26 cellular contexts compared by ENCODE assay signal in the genomic region with DNA sequence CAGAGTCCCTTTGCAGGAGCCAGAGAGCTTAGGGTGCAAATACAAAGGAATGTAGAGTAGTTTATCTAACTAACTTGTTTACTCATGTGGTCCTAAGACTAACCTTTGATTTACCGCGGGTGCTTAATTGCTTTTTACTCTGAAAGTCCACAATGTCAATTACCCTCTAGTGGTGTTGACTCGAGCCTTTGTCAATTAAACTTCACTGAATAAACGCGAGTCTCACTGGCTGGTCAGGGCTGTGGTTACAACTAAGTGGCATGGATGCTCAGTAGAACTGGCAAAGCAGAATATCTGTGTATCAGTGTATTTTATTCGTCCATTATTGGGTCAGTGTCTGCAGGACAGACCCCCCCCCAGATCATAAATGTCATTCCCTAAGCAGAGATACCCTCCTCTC.
"Had no signal": no experiment of that assay in that cellular context is flagged by ENCODE, and none has a peak within 500 bp of the region (broad histone marks: within the 10 kb centered on the region; RNA-seq: fewer than 3 reads in every experiment).

No MANE protein-coding gene starts in this region.

- H3K36me3 ChIP-seq: stomach, suprapubic skin, thoracic aorta, thyroid gland, tibial artery, tibial nerve, transverse colon, upper lobe of left lung, upper lobe of right lung, uterus, vagina had no signal

- H3K27me3 ChIP-seq: stomach, suprapubic skin, testis, thyroid gland, tibial artery, tibial nerve, transverse colon, upper lobe of left lung, upper lobe of right lung, uterus, vagina had no signal

- ATAC-seq: stimulated activated effector memory CD8-positive, alpha-beta T cell treated with anti-CD3 and anti-CD28 coated beads, Interleukin-12 subunit alpha, Interleukin-12 subunit beta, amount 100 ng/mL, for 72 hours; stimulated activated memory B cell treated with anti-CD40 and anti-IgM and Interleukin-4, amounts not matched to agents 10 μg/mL and 1 μg/mL and 100 μg/mL, for 72 hours; stimulated activated naive B cell treated with anti-CD40 and anti-IgM and Interleukin-4, amounts not matched to agents 10 μg/mL and 1 μg/mL and 100 μg/mL, for 72 hours; stimulated activated naive CD8-positive, alpha-beta T cell treated with anti-CD3 and anti-CD28 coated beads, Interleukin-15, amount 100 ng/mL, for 72 hours; stimulated activated naive CD8-positive, alpha-beta T cell treated with anti-CD3 and anti-CD28 coated beads, Interleukin-15, Interleukin-2, amounts not matched to agents 100 U/mL and 50 U/mL, for 24 hours; upper lobe of right lung had no signal

- H3K27ac ChIP-seq: stomach, suprapubic skin, testis, thoracic aorta, thyroid gland, tibial artery, tibial nerve, transverse colon, upper lobe of left lung, upper lobe of right lung, uterus, vagina had no signal

- H3K4me1 ChIP-seq: stomach, suprapubic skin, testis, thyroid gland, tibial artery, tibial nerve, transverse colon, upper lobe of left lung, upper lobe of right lung, uterus, vagina had no signal

- H3K9me3 ChIP-seq: suprapubic skin, testis, thoracic aorta, thyroid gland, tibial artery, uterus, vagina had no signal

- DNase-seq: stimulated activated CD4-positive, alpha-beta T cell treated with anti-CD3 and anti-CD28 coated beads, Interleukin-2, amount 100 ng/mL, for 48 hours; stimulated activated CD4-positive, alpha-beta T cell treated with anti-CD3 and anti-CD28 coated beads, Interleukin-4, amount 100 ng/mL, for 1 hour; stimulated activated CD4-positive, alpha-beta T cell treated with anti-CD3 and anti-CD28 coated beads, Interleukin-4, amount 100 ng/mL, for 24 hours; stimulated activated CD4-positive, alpha-beta T cell treated with anti-CD3 and anti-CD28 coated beads, Interleukin-4, amount 100 ng/mL, for 4 hours; stimulated activated CD8-positive, alpha-beta memory T cell treated with anti-CD3 and anti-CD28 coated beads, Interleukin-4, amount 100 ng/mL, for 48 hours; stimulated activated naive B cell treated with anti-CD40 and anti-IgM and Interleukin-4, amounts not matched to agents 10 μg/mL and 1 μg/mL and 100 μg/mL, for 72 hours; stimulated activated naive CD4-positive, alpha-beta T cell; stimulated activated naive CD4-positive, alpha-beta T cell treated with Interleukin-2 at 50 U/mL for 16 hours; stimulated activated naive CD8-positive, alpha-beta T cell treated with anti-CD3 and anti-CD28 coated beads, Interleukin-15, amount 100 ng/mL, for 72 hours; stimulated activated naive CD8-positive, alpha-beta T cell treated with anti-CD3 and anti-CD28 coated beads, Interleukin-15, Interleukin-2, amounts not matched to agents 100 U/mL and 50 U/mL, for 24 hours; stomach; substantia nigra; testis; thyroid gland; tibial artery; transverse colon; trophoblast cell; upper lobe of left lung; upper lobe of right lung; uterus had no signal

- H3K4me3 ChIP-seq: stomach, suprapubic skin, testis, thoracic aorta, thyroid gland, tibial artery, tibial nerve, transverse colon, upper lobe of left lung, upper lobe of right lung, uterus, vagina had no signal
